ENCODE assay signal across 8 cellular contexts in the genomic region with DNA sequence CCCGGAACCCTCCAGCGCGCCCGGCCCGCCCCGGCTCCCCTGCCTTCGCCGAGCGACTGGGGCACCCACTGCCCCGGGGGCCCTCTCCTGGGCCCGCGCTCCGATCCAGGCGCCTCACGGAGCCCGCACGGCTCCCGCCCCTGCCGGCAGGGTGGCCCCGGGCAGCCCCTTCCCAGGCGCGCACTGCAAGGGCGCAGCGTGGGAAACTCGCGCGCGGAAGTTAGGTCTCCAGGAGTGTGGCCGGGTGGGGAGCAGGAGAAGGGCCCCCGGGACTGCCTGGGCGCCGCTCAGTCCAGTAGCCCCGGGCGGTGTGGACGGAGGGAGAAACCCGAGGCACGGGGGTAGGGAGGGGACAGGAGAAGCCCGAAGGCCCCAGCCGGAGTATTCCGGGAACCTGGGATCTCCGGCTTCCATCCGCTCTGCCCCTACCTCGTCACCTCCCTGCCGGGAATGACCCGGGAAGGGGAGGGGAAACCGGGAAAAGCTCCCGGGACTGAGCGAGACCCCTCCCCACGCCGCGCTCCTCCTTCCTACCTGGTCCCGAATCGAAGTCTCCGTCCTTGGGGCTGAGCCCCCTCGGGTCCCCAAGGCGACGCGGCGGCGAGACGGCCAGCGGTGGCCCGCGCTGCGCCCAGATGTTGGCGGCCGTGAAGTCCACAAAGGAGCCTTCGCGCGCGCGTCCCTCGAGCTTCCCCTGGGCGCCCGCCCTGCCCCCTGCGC. TPM values are rescaled to one million over a fixed set of nuclear protein-coding genes. Genes with fewer than 3 reads are reported as not detected.
DNase-seq lines count a peak whose midpoint lies in the region; ATAC-seq and TF ChIP-seq lines count a peak whose summit lies in the region.

No MANE protein-coding gene starts in this region.

- H3K9me3 Mint-ChIP-seq in mesothelial cell of epicardium, result no peaks in the 10 kb centered on the region

- peak in 1 of 2 donors; percentile 9 for ATAC-seq in upper lobe of left lung (ENCODE audit: low FRiP score in 2 of 2)

- peaks cover 55% of the 10 kb centered on the region for H3K4me1 Mint-ChIP-seq in mesothelial cell of epicardium

- no peak for TF ChIP-seq POLR2A in upper lobe of left lung (IDR thresholded peaks at IDR 0.05)

- H3K9me3 ChIP-seq in upper lobe of left lung, result no peaks in the 10 kb centered on the region

- H3K4me3 Mint-ChIP-seq in mesothelial cell of epicardium, result peak overlapping the region; percentile 80

- H3K27ac ChIP-seq in upper lobe of left lung, result peak overlapping the region; percentile 98 to 100 (median 98)

- 1% methylated on average over 22 to 28 of the region's 76 CpGs for WGBS in upper lobe of left lung, 2 donors

- DNase-seq in activated T-cell treated with anti-CD3 and anti-CD28 coated beads, Interleukin-2, amount 50 U/mL, for 1 hour, result peak; percentile 54
- DNase-seq in activated T-cell treated with anti-CD3 and anti-CD28 coated beads, Interleukin-2, amount 50 U/mL, for 48 hours, result no peak
- DNase-seq in SHP77 (lab: John Stamatoyannopoulos, UW), result peak; percentile 46 to 48
- peak; percentile 81 for DNase-seq in ecto neural progenitor cell (ENCODE audit: low spot score)
- DNase-seq in mesothelial cell of epicardium (ENCODE audit: low spot score in 2 of 2, unreplicated experiment in 2 of 2), result no peak
- peak in 1 of 2 donors; percentile 91 for DNase-seq in upper lobe of left lung
- DNase-seq in SW480 (ENCODE audit: low spot score), result no peak
- no peak for DNase-seq in RPMI8226

- TF ChIP-seq EP300 in upper lobe of left lung (IDR thresholded peaks at IDR 0.05), result peak in 2 of 4 donors; percentile 31 to 77

- peak overlapping the region; percentile 85 to 99 (median 89) for H3K4me3 ChIP-seq in upper lobe of left lung

- H3K4me1 ChIP-seq in upper lobe of left lung, result peaks cover 47 to 60% (median 53%) of the 10 kb centered on the region in 4 donors

- peaks cover 8% of the 10 kb centered on the region for H3K36me3 Mint-ChIP-seq in mesothelial cell of epicardium

- H3K27me3 Mint-ChIP-seq in mesothelial cell of epicardium (ENCODE audit: low read depth), result no peaks in the 10 kb centered on the region

- peak overlapping the region; percentile 87 for H3K27ac Mint-ChIP-seq in mesothelial cell of epicardium

- H3K36me3 ChIP-seq in upper lobe of left lung, result peaks cover 0 to 49% (median 24%) of the 10 kb centered on the region in 4 donors

- TF ChIP-seq CTCF in mesothelial cell of epicardium (IDR thresholded peaks at IDR 0.05; ENCODE audit: unreplicated experiment) (no peak), upper lobe of left lung (IDR thresholded peaks at IDR 0.05) (peak in 1 of 6 experiments; percentile 15)

- no peaks in the 10 kb centered on the region for H3K27me3 ChIP-seq in upper lobe of left lung

RNA-seq across cellular contexts. Expression of gene SOCS3, which starts 0.5 kb away (rescaled TPM):
- 45.7 to 50.0 TPM (median 49.8 TPM) in 3 replicates for total RNA-seq in mesothelial cell of epicardium
- 100 to 1,000 TPM in 3 of 6 donors, 10 to 100 TPM in 3; 67.1 to 173 (median 114) TPM for total RNA-seq in upper lobe of left lung

RNA-seq across cellular contexts. Expression of gene PGS1, which starts 19.1 kb away (rescaled TPM):
- 62.0 to 66.5 TPM (median 62.3 TPM) in 3 replicates for total RNA-seq in mesothelial cell of epicardium
- 100 to 1,000 TPM in 2 of 6 donors, 10 to 100 TPM in 4; 79.2 to 348 (median 92.3) TPM for total RNA-seq in upper lobe of left lung

Comparison
In these comparisons a context has a peak if more than half of its experiments do, and no peak if none do; other contexts are left out.
1. DNase-seq: peak in activated T-cell treated with anti-CD3 and anti-CD28 coated beads, Interleukin-2, amount 50 U/mL, for 1 hour (single experiment), SHP77 (2 of 2) and ecto neural progenitor cell (single experiment); none in activated T-cell treated with anti-CD3 and anti-CD28 coated beads, Interleukin-2, amount 50 U/mL, for 48 hours (0 of 2), mesothelial cell of epicardium (0 of 2), SW480 (single experiment) and RPMI8226 (single experiment).